ENCODE assay signal across 8 cellular contexts in genomic region chr20:50788045-50788867, GRCh38. TPM values are rescaled to one million over a fixed set of nuclear protein-coding genes. Genes with fewer than 3 reads are reported as not detected.
A peak's percentile ranks its signal among the peaks of the same experiment; 100 is the strongest.
DNase-seq lines count a peak whose midpoint lies in the region; ATAC-seq, FAIRE-seq and TF ChIP-seq lines count a peak whose summit lies in the region.

No MANE protein-coding gene starts in this region.

- H3K27me3 ChIP-seq in heart right ventricle (peaks cover 0 to 10% (median 0%) of the 10 kb centered on the region in 7 donors), right cardiac atrium (ENCODE audit: control insufficient read depth, insufficient read depth) (no peaks in the 10 kb centered on the region)

- ATAC-seq in heart right ventricle: no peak
- ATAC-seq in right cardiac atrium: no peak

- whole genome bisulfite sequencing in heart right ventricle, 2 donors: 52 to 64% methylated on average over 17 of the region's 17 CpGs
- WGBS in right cardiac atrium: 41% methylated on average over 17 of the region's 17 CpGs

- FAIRE-seq in GM19239 (lab: Jason Lieb, UNC): no peak

- no peaks in the 10 kb centered on the region for H3K9me3 ChIP-seq in heart right ventricle
- no peaks in the 10 kb centered on the region for H3K9me3 ChIP-seq in right cardiac atrium (ENCODE audit: control insufficient read depth, low read length)

- H3K27ac ChIP-seq in heart right ventricle: peak overlapping the region in 6 of 10 donors; percentile 7 to 40 (median 27)
- H3K27ac ChIP-seq in right cardiac atrium (ENCODE audit: low read length): no peak overlapping the region

- intact Hi-C loops in heart right ventricle (cut with DNase I) (no loop called here), right cardiac atrium (cut with DNase I) (no loop called here)

- H3K4me3 ChIP-seq in heart right ventricle: peak overlapping the region in 1 of 10 donors; percentile 5
- no peak overlapping the region for H3K4me3 ChIP-seq in right cardiac atrium (ENCODE audit: low read length)

- TF ChIP-seq CTCF in heart right ventricle (IDR thresholded peaks at IDR 0.05): peak in 5 of 9 donors; percentile 13 to 37 (median 24)

- in situ Hi-C loops in SK-MEL-5 (cut with HindIII; ENCODE audit: low pct_unique_long_range_greater_than_20kb, low sequenced_read_pairs): no loop called here

- H3K36me3 ChIP-seq in heart right ventricle: no peaks in the 10 kb centered on the region

- H3K4me1 ChIP-seq in heart right ventricle: peaks cover 0 to 26% (median 12%) of the 10 kb centered on the region in 9 donors
- H3K4me1 ChIP-seq in right cardiac atrium (ENCODE audit: control insufficient read depth, insufficient read depth, low read length): no peaks in the 10 kb centered on the region

- no peak for DNase-seq in heart right ventricle
- no peak for DNase-seq in right cardiac atrium
- peak; percentile 74 for DNase-seq in SK-MEL-5 (ENCODE audit: low read depth, low spot score)
- peak; percentile 64 for DNase-seq in inferior parietal cortex (ENCODE audit: extremely low spot score)
- DNase-seq in ureter (ENCODE audit: low spot score): peak; percentile 61
- DNase-seq in activated CD4-positive, CD25-positive, alpha-beta regulatory T cell treated with anti-CD3 and anti-CD28 coated beads, Interleukin-2, amount 50 U/mL, for 72 hours: no peak
- DNase-seq in GM19239 (ENCODE audit: insufficient read length, low spot score): no peak
- DNase-seq in NCI-H2029 treated with DMSO at 0.1 percent for 48 hours (lab: John Stamatoyannopoulos, UW): no peak

RNA-seq across cellular contexts. Expression of gene BCAS4, which starts 6.6 kb away (rescaled TPM):
- 1 to 10 TPM; 1.3 to 3.6 (median 2.4) TPM for total RNA-seq in heart right ventricle
- polyA plus RNA-seq in heart right ventricle: 1 to 10 TPM in 1 of 2 donors, under 1 TPM in 1; 0.54 to 2.1 TPM
- total RNA-seq in right cardiac atrium: 1 to 10 TPM; 1.6 to 3.5 (median 2.2) TPM
- 2.4 TPM for polyA plus RNA-seq in right cardiac atrium
- 4.4 and 7.0 TPM in 2 replicates for total RNA-seq in SK-MEL-5 (2014; rRNA removed; shearing (Covaris generic))
- 4.6 and 6.7 TPM in 2 replicates for polyA plus RNA-seq in SK-MEL-5 (2015; cell fraction: cytosol; rRNA removed)
- 1.6 and 1.9 TPM in 2 replicates for polyA plus RNA-seq in SK-MEL-5 (2015; cell fraction: nucleus; rRNA removed)
- total RNA-seq in ureter: 12.2 TPM

RNA-seq across cellular contexts. Expression of gene PARD6B, which starts 56.9 kb away (rescaled TPM):
- total RNA-seq in heart right ventricle: 1 to 10 TPM; 1.7 to 7.1 (median 3.7) TPM
- 1 to 10 TPM; 1.3 to 3.1 TPM for polyA plus RNA-seq in heart right ventricle
- total RNA-seq in right cardiac atrium: 1 to 10 TPM; 2.5 to 5.2 (median 3.5) TPM
- 0.93 TPM for polyA plus RNA-seq in right cardiac atrium
- 4.8 and 5.9 TPM in 2 replicates for total RNA-seq in SK-MEL-5 (2014; rRNA removed; shearing (Covaris generic))
- 1.6 and 1.9 TPM in 2 replicates for polyA plus RNA-seq in SK-MEL-5 (2015; cell fraction: cytosol; rRNA removed)
- 2.3 and 2.6 TPM in 2 replicates for polyA plus RNA-seq in SK-MEL-5 (2015; cell fraction: nucleus; rRNA removed)
- total RNA-seq in ureter: 27.0 TPM

Comparison
In these comparisons a context has a peak if more than half of its experiments do, and no peak if none do; other contexts are left out.
1. DNase-seq: peak in SK-MEL-5 (single experiment), inferior parietal cortex (single experiment) and ureter (single experiment); none in heart right ventricle (0 of 2), right cardiac atrium (0 of 3), activated CD4-positive, CD25-positive, alpha-beta regulatory T cell treated with anti-CD3 and anti-CD28 coated beads, Interleukin-2, amount 50 U/mL, for 72 hours (single experiment), GM19239 (single experiment) and NCI-H2029 treated with DMSO at 0.1 percent for 48 hours (single experiment).